In the genomic region with DNA sequence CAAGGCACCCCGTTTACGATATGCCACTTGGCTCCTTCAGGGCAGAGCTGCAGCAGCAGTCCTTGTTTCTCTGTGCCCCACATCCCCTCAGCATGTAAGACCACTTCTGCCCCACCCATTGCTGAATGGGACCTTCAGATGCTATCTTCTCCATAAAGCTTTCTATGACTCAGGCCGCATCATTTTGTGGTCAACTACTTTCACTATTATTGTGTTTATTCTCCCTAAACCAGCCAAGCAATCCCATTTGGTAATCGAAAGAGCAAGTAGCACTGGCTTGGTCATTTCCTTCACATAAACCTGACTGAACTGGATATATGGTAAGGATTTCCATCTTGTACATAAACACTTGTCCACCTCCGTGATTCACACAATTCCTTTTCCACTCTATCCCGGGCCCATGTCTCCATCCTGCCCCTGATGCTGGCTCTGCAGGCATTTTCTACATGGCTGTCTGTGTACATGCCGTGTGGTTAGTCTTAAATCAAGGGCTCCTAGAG, we compare ENCODE assay signal across 8 cellular contexts. TPM values are rescaled to one million over a fixed set of nuclear protein-coding genes. Genes with fewer than 3 reads are reported as not detected.
DNase-seq lines count a peak whose midpoint lies in the region; ATAC-seq, FAIRE-seq and TF ChIP-seq lines count a peak whose summit lies in the region.

No MANE protein-coding gene starts in this region.

- peak overlapping the region; percentile 43 for H3K4me2 ChIP-seq in Loucy (ENCODE audit: low read depth, low read length, poor library complexity, severe bottlenecking)

- no peaks in the 10 kb centered on the region for H3K27me3 ChIP-seq in Loucy (ENCODE audit: insufficient read depth, low read length, poor library complexity, severe bottlenecking)
- no peaks in the 10 kb centered on the region for H3K27me3 ChIP-seq in bronchial epithelial cell (ENCODE audit: control insufficient read depth, insufficient read depth, low read length)

- no peaks in the 10 kb centered on the region for H3K9me3 Mint-ChIP-seq in endothelial cell (ENCODE audit: unreplicated experiment)

- H3K4me3 Mint-ChIP-seq in endothelial cell (ENCODE audit: unreplicated experiment): no peak overlapping the region

- peak; percentile 95 for DNase-seq in ELR (ENCODE audit: low read depth)
- DNase-seq in bronchial epithelial cell (ENCODE audit: low read depth): peak; percentile 80
- DNase-seq in NCI-H2227 treated with DMSO at 0.1 percent for 48 hours (lab: John Stamatoyannopoulos, UW): no peak
- DNase-seq in endothelial cell (ENCODE audit: low spot score): no peak
- no peak for DNase-seq in head of caudate nucleus
- no peak for DNase-seq in anterior cingulate cortex (lab: John Stamatoyannopoulos, UW)

- peaks cover 18% of the 10 kb centered on the region for H3K4me1 Mint-ChIP-seq in endothelial cell (ENCODE audit: unreplicated experiment)

- no peak overlapping the region for H2AFZ ChIP-seq in Loucy (ENCODE audit: low read length)

- no peaks in the 10 kb centered on the region for H3K36me3 Mint-ChIP-seq in endothelial cell (ENCODE audit: low read depth, unreplicated experiment)

- H3K27ac Mint-ChIP-seq in endothelial cell (ENCODE audit: unreplicated experiment): no peak overlapping the region

- H3K4me3 ChIP-seq in Loucy (ENCODE audit: low read length, poor library complexity, severe bottlenecking) (no peak overlapping the region), bronchial epithelial cell (ENCODE audit: low read depth, low read length) (no peak overlapping the region)

- no peak overlapping the region for H3K9ac ChIP-seq in Loucy (ENCODE audit: low read depth, low read length, poor library complexity, severe bottlenecking)

- no peaks in the 10 kb centered on the region for H3K9me3 ChIP-seq in Loucy (ENCODE audit: insufficient read depth, low read depth, low read length)

- peaks cover 74% of the 10 kb centered on the region for H3K4me1 ChIP-seq in Loucy (ENCODE audit: insufficient read depth, low read length, poor library complexity, severe bottlenecking)

- H3K27me3 Mint-ChIP-seq in endothelial cell (ENCODE audit: unreplicated experiment): no peaks in the 10 kb centered on the region

- no peaks in the 10 kb centered on the region for H4K20me1 ChIP-seq in Loucy (ENCODE audit: insufficient read depth, low read length, poor library complexity, severe bottlenecking)

- no peaks in the 10 kb centered on the region for H3K36me3 ChIP-seq in Loucy (ENCODE audit: insufficient read depth, low read length)
- H3K36me3 ChIP-seq in bronchial epithelial cell (ENCODE audit: control insufficient read depth, insufficient read depth, low read length): no peaks in the 10 kb centered on the region

- TF ChIP-seq CTCF in Loucy (conservative IDR thresholded peaks at IDR 0.05; ENCODE audit: low read length) (no peak), bronchial epithelial cell (IDR thresholded peaks at IDR 0.05; ENCODE audit: insufficient read depth, low read length, severe bottlenecking) (no peak), endothelial cell (IDR thresholded peaks at IDR 0.05; ENCODE audit: unreplicated experiment) (no peak)

- no peaks in the 10 kb centered on the region for H3K9me2 ChIP-seq in Loucy (replicated peaks; ENCODE audit: low read depth, low read length)

- peak; percentile 66 for ATAC-seq in GM21619 (IDR thresholded peaks at IDR 0.05; ENCODE audit: unreplicated experiment)

- no peak for FAIRE-seq in bronchial epithelial cell (lab: Jason Lieb, UNC)

- H3F3A ChIP-seq in Loucy (ENCODE audit: low read depth): no peaks in the 10 kb centered on the region

- no peaks in the 10 kb centered on the region for H3K79me2 ChIP-seq in Loucy (ENCODE audit: insufficient read depth, low read length)

- intact Hi-C loops in head of caudate nucleus (cut with DNase I): no loop called here

RNA-seq across cellular contexts. Expression of gene LIPC, which starts 25.7 kb away (rescaled TPM):
- total RNA-seq in bronchial epithelial cell (0.26 TPM in 1 of 2 replicates, not detected in the other), endothelial cell (ENCODE audit: unreplicated experiment) (not detected)

Comparison
In these comparisons a context has a peak if more than half of its experiments do, and no peak if none do; other contexts are left out.
1. DNase-seq: peak in ELR (single experiment) and bronchial epithelial cell (single experiment); none in NCI-H2227 treated with DMSO at 0.1 percent for 48 hours (single experiment), endothelial cell (single experiment), head of caudate nucleus (0 of 42) and anterior cingulate cortex (0 of 58).